18 cellular contexts compared by ENCODE assay signal in the genomic region with DNA sequence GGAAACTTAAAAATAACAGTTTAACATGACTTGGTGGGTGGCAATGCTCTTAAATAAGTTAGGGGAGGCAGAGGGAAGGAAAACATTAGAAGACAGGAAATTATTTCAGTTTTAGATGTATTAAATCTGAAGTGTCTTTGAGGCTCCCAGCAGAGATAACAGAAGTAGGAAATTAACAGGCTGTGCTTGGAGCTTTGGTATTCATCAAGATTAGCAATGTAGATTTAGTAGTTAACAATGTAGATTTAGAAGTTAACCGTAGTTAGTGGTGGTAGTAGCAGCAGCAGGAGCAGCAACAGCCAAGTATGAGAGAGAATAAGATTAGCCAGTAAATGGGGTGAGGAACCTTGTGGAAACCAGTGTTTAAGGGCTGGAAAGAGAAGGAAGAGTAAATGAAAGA.
"Had no signal": no experiment of that assay in that cellular context is flagged by ENCODE, and none has a peak within 500 bp of the region (broad histone marks: within the 10 kb centered on the region; RNA-seq: fewer than 3 reads in every experiment).

No MANE protein-coding gene starts in this region.

- H3K36me3 ChIP-seq: uterus had no signal

- H3K4me3 Mint-ChIP-seq: activated naive CD8-positive, alpha-beta T cell; neural crest cell had no signal

- H3K27ac Mint-ChIP-seq: activated naive CD8-positive, alpha-beta T cell; progenitor cell of endocrine pancreas had no signal

- H3K9me3 ChIP-seq: gastrocnemius medialis, heart right ventricle, left ventricle myocardium inferior, thyroid gland, uterus had no signal

- H3K27me3 ChIP-seq: gastrocnemius medialis, heart right ventricle, thyroid gland, uterus had no signal

- H3K27me3 Mint-ChIP-seq: activated naive CD8-positive, alpha-beta T cell; progenitor cell of endocrine pancreas had no signal

- H3K4me3 ChIP-seq: gastrocnemius medialis, heart right ventricle, left ventricle myocardium inferior, thyroid gland, uterus had no signal

- H3K4me1 ChIP-seq: gastrocnemius medialis, heart right ventricle, left ventricle myocardium inferior, thyroid gland, uterus had no signal

- DNase-seq: activated CD4-positive, alpha-beta T cell treated with anti-CD3 and anti-CD28 coated beads for 1 hour; activated CD4-positive, alpha-beta T cell treated with anti-CD3 and anti-CD28 coated beads, Interleukin-2, amount 50 U/mL, for 4 hours; activated gamma-delta T cell; cerebellar nuclear complex; effector CD4-positive, alpha-beta T cell; gastrocnemius medialis; heart right ventricle; kidney glomerular epithelial cell; left ventricle myocardium inferior; mammary epithelial cell; stimulated activated naive CD4-positive, alpha-beta T cell; T1000; thyroid gland; uterus had no signal

- ATAC-seq: esophagus mucosa, gastrocnemius medialis, heart right ventricle had no signal

- H3K4me1 Mint-ChIP-seq: neural crest cell had no signal

- H3K9me3 Mint-ChIP-seq: neural crest cell had no signal
